Comparison of ENCODE assay signal across 1 cellular context in genomic region chr11:69048718-69049489, GRCh38.
TF ChIP-seq lines count a peak whose summit lies in the region.

TSS of gene TPCN2 (plus strand) at chr11:69048932. CDS start at chr11:69048998, 66 bp downstream.

TF ChIP-seq in K562, 482 proteins besides CTCF, POLR2A, EP300 and RAD21 (continued from another document):
- no peak for TF ChIP-seq PATZ1 (CRISPR knock-in tag; IDR thresholded peaks at IDR 0.05; ENCODE audit: borderline replicate concordance)
- TF ChIP-seq ZNF644 (tag; IDR thresholded peaks at IDR 0.05; ENCODE audit: low read depth): no peak
- TF ChIP-seq RFX7 (CRISPR knock-in tag; IDR thresholded peaks at IDR 0.05): no peak
- TF ChIP-seq ZFP36 (IDR thresholded peaks at IDR 0.05; ENCODE audit: low read depth, low read length, partially characterized antibody): no peak
- TF ChIP-seq SPI1 (IDR thresholded peaks at IDR 0.05; ENCODE audit: borderline replicate concordance, low read depth, low read length): no peak
- no peak for TF ChIP-seq XRCC4 (IDR thresholded peaks at IDR 0.05; ENCODE audit: extremely low read depth, insufficient read depth, insufficient read length)
- no peak for TF ChIP-seq ZNF449 (CRISPR knock-in tag; IDR thresholded peaks at IDR 0.05)
- TF ChIP-seq PHF8 (IDR thresholded peaks at IDR 0.05; ENCODE audit: borderline replicate concordance, low read length): peak; percentile 75; the same call in 1 of the 2 replicates
- TF ChIP-seq NR2F6 (CRISPR knock-in tag; IDR thresholded peaks at IDR 0.05): no peak
- no peak for TF ChIP-seq ZNF197 (CRISPR knock-in tag; IDR thresholded peaks at IDR 0.05; ENCODE audit: low read depth)
- TF ChIP-seq FOXJ3 (CRISPR knock-in tag; IDR thresholded peaks at IDR 0.05): no peak
- TF ChIP-seq SLC30A9 (CRISPR knock-in tag; IDR thresholded peaks at IDR 0.05): no peak
- TF ChIP-seq SREBF2 (CRISPR knock-in tag; IDR thresholded peaks at IDR 0.05): no peak
- no peak for TF ChIP-seq DEAF1 (CRISPR knock-in tag; IDR thresholded peaks at IDR 0.05)
- TF ChIP-seq COPS2 (conservative IDR thresholded peaks at IDR 0.05): no peak
- peak; percentile 86 for TF ChIP-seq POLR2G (IDR thresholded peaks at IDR 0.05; ENCODE audit: low read depth, low read length)
- TF ChIP-seq ZNF263 (CRISPR knock-in tag; IDR thresholded peaks at IDR 0.05; ENCODE audit: borderline replicate concordance): no peak
- TF ChIP-seq NRF1 (conservative IDR thresholded peaks at IDR 0.05 in 1 of 2, IDR thresholded peaks at IDR 0.05 in 1 of 2): peak; percentile 96 to 97
- TF ChIP-seq MBD1 (CRISPR knock-in tag; IDR thresholded peaks at IDR 0.05): no peak
- no peak; the same call in 1 of the 2 replicates for TF ChIP-seq HCFC1 (IDR thresholded peaks at IDR 0.05; ENCODE audit: low read depth, low read length)
- no peak for TF ChIP-seq BCLAF1 (IDR thresholded peaks at IDR 0.05; ENCODE audit: borderline replicate concordance in 1 of 2, control insufficient read depth in 1 of 2, low read depth in 2 of 2, low read length in 1 of 2)
- no peak for TF ChIP-seq E2F6 (IDR thresholded peaks at IDR 0.05; ENCODE audit: borderline replicate concordance in 1 of 2, extremely low read depth in 1 of 2, insufficient read depth in 1 of 2, insufficient read length in 1 of 2, low read depth in 1 of 2, low read length in 1 of 2, poor library complexity in 1 of 2, severe bottlenecking in 1 of 2)
- no peak for TF ChIP-seq USF2 (CRISPR knock-in tag; IDR thresholded peaks at IDR 0.05)
- TF ChIP-seq NR1H2 (CRISPR knock-in tag; IDR thresholded peaks at IDR 0.05): 0 out of 2 replicates have a peak, but pooled peaks have one; percentile 39
- TF ChIP-seq ZNF740 (CRISPR knock-in tag; IDR thresholded peaks at IDR 0.05): no peak
- no peak for TF ChIP-seq ZNF740 (tag; IDR thresholded peaks at IDR 0.05)
- no peak for TF ChIP-seq C11orf30 (IDR thresholded peaks at IDR 0.05; ENCODE audit: low read depth)
- TF ChIP-seq CHD1 (IDR thresholded peaks at IDR 0.05; ENCODE audit: low read length): no peak
- no peak for TF ChIP-seq ATF6 (CRISPR knock-in tag; IDR thresholded peaks at IDR 0.05)
